Comparison of ENCODE assay signal across 20 cellular contexts in genomic region chr16:53904533-53904932, GRCh38.
DNase-seq lines count a peak whose midpoint lies in the region; FAIRE-seq and TF ChIP-seq lines count a peak whose summit lies in the region.
"Had no signal": no experiment of that assay in that cellular context is flagged by ENCODE, and none has a peak within 500 bp of the region (broad histone marks: within the 10 kb centered on the region; RNA-seq: fewer than 3 reads in every experiment).

No MANE protein-coding gene starts in this region.

- WGBS in smooth muscle cell (ENCODE audit: low lambda C conversion rate): 82% methylated on average over 6 of the region's 6 CpGs

- H3K4me3 ChIP-seq in cardiac muscle cell (no peak overlapping the region), left ventricle myocardium inferior (no peak overlapping the region), smooth muscle cell (no peak overlapping the region)
- H3K4me3 ChIP-seq: A549, MG63 had no signal

- DNase-seq in cardiac muscle cell (ENCODE audit: low read depth in 1 of 2, low spot score in 1 of 2): no peak
- DNase-seq in left ventricle myocardium inferior: no peak
- DNase-seq in SW480 (ENCODE audit: low spot score): peak; percentile 7
- DNase-seq in head of caudate nucleus: peak in 28 of 42 donors; percentile 9 to 69 (median 30)
- DNase-seq in smooth muscle cell (lab: John Stamatoyannopoulos, UW; ENCODE audit: unreplicated experiment): no peak
- DNase-seq in NCI-H1048 (lab: John Stamatoyannopoulos, UW): no peak
- DNase-seq in RCC 7860 (ENCODE audit: low spot score): no peak
- no peak for DNase-seq in NOMO-1 treated with dmso at 0.1 percent for 144 hours (lab: John Stamatoyannopoulos, UW; ENCODE audit: unreplicated experiment)
- DNase-seq: DMS 273 treated with DMSO at 0.1 percent for 48 hours, EL, KG1, MG63, NCI-H1092 treated with DMSO at 0.1 percent for 48 hours, NCI-H2081 treated with DMSO at 0.1 percent for 48 hours, NCI-H226, NCI-H526 treated with DMSO at 0.1 percent for 48 hours, RPMI8226 had no signal

- H3K4me1 ChIP-seq in cardiac muscle cell (ENCODE audit: low read depth) (peaks cover 41% of the 10 kb centered on the region), left ventricle myocardium inferior (peaks cover 14% of the 10 kb centered on the region), smooth muscle cell (ENCODE audit: low read depth) (no peaks in the 10 kb centered on the region)

- no peaks in the 10 kb centered on the region for H3K9me3 ChIP-seq in cardiac muscle cell (ENCODE audit: low read depth)
- no peaks in the 10 kb centered on the region for H3K9me3 ChIP-seq in left ventricle myocardium inferior (replicated peaks)
- H3K9me3 ChIP-seq in smooth muscle cell (replicated peaks; ENCODE audit: low read depth): no peaks in the 10 kb centered on the region
- H3K9me3 ChIP-seq: A549, MG63 had no signal

- intact Hi-C loops in left ventricle myocardium inferior (cut with micrococcal nuclease) (no loop called here), head of caudate nucleus (cut with DNase I) (no loop called here)

- no peaks in the 10 kb centered on the region for H3K79me2 ChIP-seq in smooth muscle cell (ENCODE audit: low read depth)

- H3K27ac ChIP-seq in cardiac muscle cell (peak overlapping the region; percentile 92), left ventricle myocardium inferior (replicated peaks) (no peak overlapping the region), smooth muscle cell (ENCODE audit: low read depth) (no peak overlapping the region)
- H3K27ac ChIP-seq: A549 had no signal

- no peak overlapping the region for H2AFZ ChIP-seq in smooth muscle cell (ENCODE audit: low read depth)

- FAIRE-seq in RCC 7860 (lab: Jason Lieb, UNC): no peak
- FAIRE-seq: A549, GM19239, HepG2 had no signal

- H3K9ac ChIP-seq in smooth muscle cell (ENCODE audit: low read depth): no peak overlapping the region

- H3K4me2 ChIP-seq in smooth muscle cell: peak overlapping the region; percentile 17
- H3K4me2 ChIP-seq: A549 had no signal

- H3K27me3 ChIP-seq in cardiac muscle cell: no peaks in the 10 kb centered on the region
- no peaks in the 10 kb centered on the region for H3K27me3 ChIP-seq in left ventricle myocardium inferior (ENCODE audit: low read depth)
- H3K27me3 ChIP-seq in smooth muscle cell (ENCODE audit: low read depth): no peaks in the 10 kb centered on the region
- H3K27me3 ChIP-seq: MG63 had no signal

- H3K36me3 ChIP-seq in cardiac muscle cell (no peaks in the 10 kb centered on the region), left ventricle myocardium inferior (no peaks in the 10 kb centered on the region), smooth muscle cell (ENCODE audit: low read depth) (no peaks in the 10 kb centered on the region)

- peaks cover 6% of the 10 kb centered on the region for H4K20me1 ChIP-seq in smooth muscle cell (ENCODE audit: low read depth)

- TF ChIP-seq CTCF in cardiac muscle cell (IDR thresholded peaks at IDR 0.05; ENCODE audit: low read depth, low read length): no peak
- no peak for TF ChIP-seq CTCF in left ventricle myocardium inferior (IDR thresholded peaks at IDR 0.05; ENCODE audit: borderline replicate concordance)
- no peak for TF ChIP-seq CTCF in smooth muscle cell (IDR thresholded peaks at IDR 0.05; ENCODE audit: borderline replicate concordance, insufficient read depth, poor library complexity, severe bottlenecking)

- no peaks in the 10 kb centered on the region for H3F3A ChIP-seq in smooth muscle cell (ENCODE audit: low read depth)

Comparison
In these comparisons a context has a peak if more than half of its experiments do, and no peak if none do; other contexts are left out.
1. DNase-seq: peak in SW480 (single experiment) and head of caudate nucleus (28 of 42); none in cardiac muscle cell (0 of 2), left ventricle myocardium inferior (single experiment), smooth muscle cell (single experiment), NCI-H1048 (single experiment), RCC 7860 (single experiment) and NOMO-1 treated with dmso at 0.1 percent for 144 hours (single experiment).